ENCODE assay signal across 20 cellular contexts in genomic region chr12:57823908-57824640, GRCh38.
"Had no signal": no experiment of that assay in that cellular context is flagged by ENCODE, and none has a peak within 500 bp of the region (broad histone marks: within the 10 kb centered on the region; RNA-seq: fewer than 3 reads in every experiment).

No MANE protein-coding gene starts in this region.

- H3K4me2 ChIP-seq: neural progenitor cell, SK-N-SH had no signal

- H3K9me3 Mint-ChIP-seq: activated naive CD8-positive, alpha-beta T cell treated with anti-CD3 and anti-CD28 coated beads, Interleukin-2, amount 10 ng/mL, durations not matched to agents 7 days and 5 days; mesothelial cell of epicardium; neural progenitor cell; stimulated activated memory B cell treated with anti-CD40 and anti-IgM and Interleukin-4, amounts not matched to agents 10 μg/mL and 1 μg/mL and 100 μg/mL, for 72 hours; T-cell had no signal

- H3K9ac ChIP-seq: neural progenitor cell, SK-N-SH had no signal

- ATAC-seq: activated CD4-positive, CD25-positive, alpha-beta regulatory T cell treated with anti-CD3 and anti-CD28 coated beads, Interleukin-2, amount 50 U/mL, for 24 hours; activated CD8-positive, alpha-beta memory T cell treated with anti-CD3 and anti-CD28 coated beads, Interleukin-2, amount 10 ng/mL, durations not matched to agents 7 days and 5 days; esophagus mucosa; stimulated activated memory B cell treated with anti-CD40 and anti-IgM and Interleukin-4, amounts not matched to agents 10 μg/mL and 1 μg/mL and 100 μg/mL, for 72 hours; T-cell had no signal

- H3K4me3 ChIP-seq: ascending aorta, lung, neural progenitor cell, pancreas, suprapubic skin had no signal

- H3K9me3 ChIP-seq: ascending aorta, pancreas, SK-N-SH, suprapubic skin had no signal

- H3K27ac Mint-ChIP-seq: activated CD8-positive, alpha-beta memory T cell treated with anti-CD3 and anti-CD28 coated beads, Interleukin-2, amount 10 ng/mL, durations not matched to agents 7 days and 5 days; mesothelial cell of epicardium; neural progenitor cell; stimulated activated memory B cell treated with anti-CD40 and anti-IgM and Interleukin-4, amounts not matched to agents 10 μg/mL and 1 μg/mL and 100 μg/mL, for 72 hours had no signal

- H2AFZ ChIP-seq: neural progenitor cell had no signal

- H3K4me3 Mint-ChIP-seq: activated CD8-positive, alpha-beta memory T cell treated with anti-CD3 and anti-CD28 coated beads, Interleukin-2, amount 10 ng/mL, durations not matched to agents 7 days and 5 days; activated naive CD8-positive, alpha-beta T cell treated with anti-CD3 and anti-CD28 coated beads, Interleukin-2, amount 10 ng/mL, durations not matched to agents 7 days and 5 days; mesothelial cell of epicardium; neural progenitor cell; stimulated activated memory B cell treated with anti-CD40 and anti-IgM and Interleukin-4, amounts not matched to agents 10 μg/mL and 1 μg/mL and 100 μg/mL, for 72 hours; T-cell had no signal

- H3K27me3 Mint-ChIP-seq: activated CD8-positive, alpha-beta memory T cell treated with anti-CD3 and anti-CD28 coated beads, Interleukin-2, amount 10 ng/mL, durations not matched to agents 7 days and 5 days; activated naive CD8-positive, alpha-beta T cell treated with anti-CD3 and anti-CD28 coated beads, Interleukin-2, amount 10 ng/mL, durations not matched to agents 7 days and 5 days; stimulated activated memory B cell treated with anti-CD40 and anti-IgM and Interleukin-4, amounts not matched to agents 10 μg/mL and 1 μg/mL and 100 μg/mL, for 72 hours; T-cell had no signal

- DNase-seq: activated CD4-positive, alpha-beta T cell treated with anti-CD3 and anti-CD28 coated beads, Interleukin-2, amount 50 U/mL, for 4 hours; activated CD8-positive, alpha-beta memory T cell treated with anti-CD3 and anti-CD28 coated beads, Interleukin-2, amount 10 ng/mL, durations not matched to agents 7 days and 5 days; activated effector memory CD4-positive, alpha-beta T cell treated with anti-CD3 and anti-CD28 coated beads, Interleukin-2, amount 50 U/mL, for 16 hours; activated naive CD8-positive, alpha-beta T cell treated with anti-CD3 and anti-CD28 coated beads, Interleukin-2, amount 10 ng/mL, durations not matched to agents 7 days and 5 days; activated T-cell treated with anti-CD3 and anti-CD28 coated beads, Interleukin-2, amount 50 U/mL, for 1 hour; hippocampal formation; pancreas; Right ventricle myocardium superior; SK-N-SH; T-cell; T1000; trophoblast cell had no signal

- H3K4me1 Mint-ChIP-seq: activated CD8-positive, alpha-beta memory T cell treated with anti-CD3 and anti-CD28 coated beads, Interleukin-2, amount 10 ng/mL, durations not matched to agents 7 days and 5 days; activated naive CD8-positive, alpha-beta T cell treated with anti-CD3 and anti-CD28 coated beads, Interleukin-2, amount 10 ng/mL, durations not matched to agents 7 days and 5 days; mesothelial cell of epicardium; neural progenitor cell had no signal

- H3K27me3 ChIP-seq: ascending aorta, neural progenitor cell, pancreas, suprapubic skin had no signal

- H3K9me2 ChIP-seq: SK-N-SH had no signal

- H3K4me1 ChIP-seq: neural progenitor cell, pancreas had no signal

- H3K27ac ChIP-seq: neural progenitor cell, pancreas, suprapubic skin had no signal

- H3K36me3 ChIP-seq: neural progenitor cell had no signal
